In genomic region chr18:48886520-48887293, GRCh38 we compare ENCODE assay signal across 16 cellular contexts.
A peak's percentile ranks its signal among the peaks of the same experiment; 100 is the strongest.
DNase-seq lines count a peak whose midpoint lies in the region; ATAC-seq and TF ChIP-seq lines count a peak whose summit lies in the region.
"Had no signal": no experiment of that assay in that cellular context is flagged by ENCODE, and none has a peak within 500 bp of the region (broad histone marks: within the 10 kb centered on the region; RNA-seq: fewer than 3 reads in every experiment).

No MANE protein-coding gene starts in this region.

- H3K9me3 ChIP-seq in neuronal stem cell (replicated peaks in 1 of 2; ENCODE audit: control insufficient read depth in 2 of 2, insufficient read depth in 1 of 2, low read depth in 1 of 2, low read length in 2 of 2) (no peaks in the 10 kb centered on the region), upper lobe of right lung (no peaks in the 10 kb centered on the region)
- H3K9me3 ChIP-seq: MG63 had no signal

- no peak overlapping the region for H2BK5ac ChIP-seq in neuronal stem cell (ENCODE audit: low read length)

- H3K4me1 ChIP-seq in neuronal stem cell (ENCODE audit: control insufficient read depth in 2 of 2, insufficient read depth in 1 of 2, low read depth in 1 of 2, low read length in 2 of 2) (peaks cover 20 to 23% of the 10 kb centered on the region in 2 donors), upper lobe of right lung (peaks cover 5% of the 10 kb centered on the region)

- H3K27ac Mint-ChIP-seq in central memory CD8-positive, alpha-beta T cell (ENCODE audit: low read depth): peak overlapping the region; percentile 83

- H3K27me3 Mint-ChIP-seq in central memory CD8-positive, alpha-beta T cell: no peaks in the 10 kb centered on the region

- DNase-seq in left cardiac atrium (peak; percentile 1), left ventricle myocardium superior (no peak), neuronal stem cell (ENCODE audit: low spot score) (no peak), upper lobe of right lung (peak; percentile 38), NCI-H1436 treated with DMSO at 0.1 percent for 48 hours (lab: John Stamatoyannopoulos, UW) (no peak), DMS79 (lab: John Stamatoyannopoulos, UW) (no peak)
- no peak for DNase-seq in central memory CD8-positive, alpha-beta T cell (ENCODE audit: low spot score in 2 of 2)
- DNase-seq: ACHN, AML-193, H7, Karpas-422, MG63, NCI-H1092, NCI-H2081 treated with DMSO at 0.1 percent for 48 hours, NCI-H510A had no signal

- peaks cover 26% of the 10 kb centered on the region for H3K4me1 Mint-ChIP-seq in central memory CD8-positive, alpha-beta T cell

- no peak overlapping the region for H3K4me3 Mint-ChIP-seq in central memory CD8-positive, alpha-beta T cell

- peak overlapping the region; percentile 78 for H3K18ac ChIP-seq in neuronal stem cell (ENCODE audit: low read length)

- no peak overlapping the region for H3K14ac ChIP-seq in neuronal stem cell (ENCODE audit: low read length)

- H4K91ac ChIP-seq in neuronal stem cell (ENCODE audit: low read depth, low read length, poor library complexity): no peak overlapping the region

- H2AK5ac ChIP-seq in neuronal stem cell (ENCODE audit: low read depth, low read length): peak overlapping the region; percentile 53

- intact Hi-C loops in left cardiac atrium (cut with DNase I): no loop called here
- intact Hi-C loops in left ventricle myocardium superior (cut with micrococcal nuclease): no loop called here
- intact Hi-C loops in upper lobe of right lung (cut with DNase I): no loop called here

- no peak overlapping the region for H2BK15ac ChIP-seq in neuronal stem cell (ENCODE audit: low read length)

- no peak overlapping the region for H3K23ac ChIP-seq in neuronal stem cell (ENCODE audit: low read depth, low read length, poor library complexity)

- no peak overlapping the region for H4K8ac ChIP-seq in neuronal stem cell (ENCODE audit: low read depth, low read length)

- no peak for TF ChIP-seq CTCF in upper lobe of right lung (IDR thresholded peaks at IDR 0.05)

- no peak overlapping the region for H3K4ac ChIP-seq in neuronal stem cell (ENCODE audit: low read length)

- no peaks in the 10 kb centered on the region for H3K36me3 ChIP-seq in neuronal stem cell (replicated peaks in 1 of 2; ENCODE audit: control insufficient read depth in 2 of 2, insufficient read depth in 2 of 2, low read length in 2 of 2)
- H3K36me3 ChIP-seq in upper lobe of right lung: no peaks in the 10 kb centered on the region
- H3K36me3 ChIP-seq: MG63 had no signal

- H3K79me1 ChIP-seq in neuronal stem cell (ENCODE audit: low read depth, low read length): no peaks in the 10 kb centered on the region

- H3K9me3 Mint-ChIP-seq in central memory CD8-positive, alpha-beta T cell: no peaks in the 10 kb centered on the region

- peaks cover 0 to 18% (median 0%) of the 10 kb centered on the region in 3 experiments for H3K27me3 ChIP-seq in neuronal stem cell (ENCODE audit: control insufficient read depth in 3 of 3, insufficient read depth in 3 of 3, low read depth in 1 of 3, low read length in 3 of 3)
- H3K27me3 ChIP-seq in upper lobe of right lung: no peaks in the 10 kb centered on the region
- H3K27me3 ChIP-seq: MG63 had no signal

- WGBS in neuronal stem cell (ENCODE audit: extremely low coverage in 2 of 2, insufficient read length in 2 of 2, insufficient replicate concordance in 1 of 2), 2 donors: no CpG with 5 or more reads among the region's 8 CpGs

- no peak overlapping the region for H2AFZ ChIP-seq in neuronal stem cell (ENCODE audit: low read length)

- H3K9ac ChIP-seq in neuronal stem cell (ENCODE audit: low read depth, low read length, poor library complexity): no peak overlapping the region

- H2BK12ac ChIP-seq in neuronal stem cell (ENCODE audit: low read length): no peak overlapping the region

- H3K27ac ChIP-seq in neuronal stem cell (replicated peaks; ENCODE audit: low read length) (no peak overlapping the region), upper lobe of right lung (no peak overlapping the region)
- H3K27ac ChIP-seq: RWPE1 had no signal

- ATAC-seq in left cardiac atrium: no peak
- no peak for ATAC-seq in left ventricle myocardium superior
- no peak for ATAC-seq in central memory CD8-positive, alpha-beta T cell (replicated peaks; ENCODE audit: extremely low read depth, poor library complexity, severe bottlenecking)
- ATAC-seq in upper lobe of right lung: no peak

- H3K4me3 ChIP-seq in neuronal stem cell (ENCODE audit: low read length in 2 of 2) (no peak overlapping the region), upper lobe of right lung (no peak overlapping the region)
- H3K4me3 ChIP-seq: MG63 had no signal

- no peak overlapping the region for H2BK120ac ChIP-seq in neuronal stem cell (ENCODE audit: low read depth, low read length)

- peaks cover 5% of the 10 kb centered on the region for H3K36me3 Mint-ChIP-seq in central memory CD8-positive, alpha-beta T cell (ENCODE audit: insufficient read depth)

- H3K4me2 ChIP-seq in neuronal stem cell (ENCODE audit: insufficient read depth, low read length, poor library complexity, severe bottlenecking): no peak overlapping the region

Comparison
In these comparisons a context has a peak if more than half of its experiments do, and no peak if none do; other contexts are left out.
1. DNase-seq: peak in left cardiac atrium (single experiment) and upper lobe of right lung (single experiment); none in left ventricle myocardium superior (single experiment), central memory CD8-positive, alpha-beta T cell (0 of 2), neuronal stem cell (single experiment), NCI-H1436 treated with DMSO at 0.1 percent for 48 hours (single experiment) and DMS79 (single experiment).